Comparison of ENCODE assay signal across 1 cellular context in the genomic region with DNA sequence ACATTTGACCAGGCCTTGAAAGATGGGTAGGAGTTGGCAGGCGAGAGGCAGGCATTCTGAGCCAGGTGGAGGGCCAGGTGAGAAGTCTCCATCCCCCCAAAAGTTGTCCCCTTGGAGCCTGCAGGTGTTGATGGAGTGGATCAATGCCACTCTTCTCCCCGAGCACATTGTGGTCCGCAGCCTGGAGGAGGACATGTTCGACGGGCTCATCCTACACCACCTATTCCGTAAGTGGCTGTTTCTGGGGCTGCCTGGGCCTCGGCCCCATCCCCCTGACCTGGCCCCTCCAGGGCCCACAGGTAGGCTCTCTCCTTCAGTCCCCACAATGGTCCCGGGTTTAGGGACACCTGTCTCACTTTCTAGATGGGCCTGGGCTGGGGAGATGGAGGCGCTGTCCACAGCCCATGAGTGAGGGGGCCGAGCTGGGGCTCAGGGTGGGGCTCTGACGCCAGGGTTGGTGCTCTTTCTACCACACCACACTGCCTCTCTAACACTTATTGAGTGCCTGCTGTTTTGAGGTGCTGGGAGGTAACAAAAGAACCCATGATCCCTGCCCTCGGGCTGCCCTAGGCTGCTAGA.
TF ChIP-seq lines count a peak whose summit lies in the region.

No MANE protein-coding gene starts in this region.

TF ChIP-seq in IMR-90, 13 proteins besides CTCF, POLR2A, EP300 and RAD21 (continued from another document):
- TF ChIP-seq, protein P1, sequence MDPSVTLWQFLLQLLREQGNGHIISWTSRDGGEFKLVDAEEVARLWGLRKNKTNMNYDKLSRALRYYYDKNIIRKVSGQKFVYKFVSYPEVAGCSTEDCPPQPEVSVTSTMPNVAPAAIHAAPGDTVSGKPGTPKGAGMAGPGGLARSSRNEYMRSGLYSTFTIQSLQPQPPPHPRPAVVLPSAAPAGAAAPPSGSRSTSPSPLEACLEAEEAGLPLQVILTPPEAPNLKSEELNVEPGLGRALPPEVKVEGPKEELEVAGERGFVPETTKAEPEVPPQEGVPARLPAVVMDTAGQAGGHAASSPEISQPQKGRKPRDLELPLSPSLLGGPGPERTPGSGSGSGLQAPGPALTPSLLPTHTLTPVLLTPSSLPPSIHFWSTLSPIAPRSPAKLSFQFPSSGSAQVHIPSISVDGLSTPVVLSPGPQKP (IDR thresholded peaks at IDR 0.05; ENCODE audit: borderline replicate concordance, low read depth, low read length) = no peak
- TF ChIP-seq CHD1 (IDR thresholded peaks at IDR 0.05; ENCODE audit: low read depth, low read length) = no peak
- no peak for TF ChIP-seq MXI1 (IDR thresholded peaks at IDR 0.05; ENCODE audit: borderline replicate concordance, low read depth, low read length)
- no peak for TF ChIP-seq BHLHE40 (IDR thresholded peaks at IDR 0.05; ENCODE audit: low read depth, low read length)
- TF ChIP-seq, protein P2, sequence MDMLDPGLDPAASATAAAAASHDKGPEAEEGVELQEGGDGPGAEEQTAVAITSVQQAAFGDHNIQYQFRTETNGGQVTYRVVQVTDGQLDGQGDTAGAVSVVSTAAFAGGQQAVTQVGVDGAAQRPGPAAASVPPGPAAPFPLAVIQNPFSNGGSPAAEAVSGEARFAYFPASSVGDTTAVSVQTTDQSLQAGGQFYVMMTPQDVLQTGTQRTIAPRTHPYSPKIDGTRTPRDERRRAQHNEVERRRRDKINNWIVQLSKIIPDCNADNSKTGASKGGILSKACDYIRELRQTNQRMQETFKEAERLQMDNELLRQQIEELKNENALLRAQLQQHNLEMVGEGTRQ (IDR thresholded peaks at IDR 0.05; ENCODE audit: low read depth, low read length) = no peak
- TF ChIP-seq MAFK (IDR thresholded peaks at IDR 0.05; ENCODE audit: low read depth, low read length) = no peak
- TF ChIP-seq FOS (IDR thresholded peaks at IDR 0.05; ENCODE audit: low read depth, low read length) = no peak
- no peak for TF ChIP-seq NFE2L2 (IDR thresholded peaks at IDR 0.05; ENCODE audit: low read depth, low read length)
- no peak for TF ChIP-seq CEBPB (IDR thresholded peaks at IDR 0.05; ENCODE audit: low read depth, low read length)
TF ChIP-seq in IMR-90: peak in this region for 0.
